Comparison of ENCODE assay signal across 1 cellular context in genomic region chr7:44461387-44461786, GRCh38.
TF ChIP-seq lines count a peak whose summit lies in the region.

No MANE protein-coding gene starts in this region.

TF ChIP-seq in HEK293, 187 proteins besides CTCF, POLR2A, EP300 and RAD21 (continued from another document):
- TF ChIP-seq PRDM10 (tag by site-specific recombination; IDR thresholded peaks at IDR 0.05), result peak; percentile 55
